In the genomic region with DNA sequence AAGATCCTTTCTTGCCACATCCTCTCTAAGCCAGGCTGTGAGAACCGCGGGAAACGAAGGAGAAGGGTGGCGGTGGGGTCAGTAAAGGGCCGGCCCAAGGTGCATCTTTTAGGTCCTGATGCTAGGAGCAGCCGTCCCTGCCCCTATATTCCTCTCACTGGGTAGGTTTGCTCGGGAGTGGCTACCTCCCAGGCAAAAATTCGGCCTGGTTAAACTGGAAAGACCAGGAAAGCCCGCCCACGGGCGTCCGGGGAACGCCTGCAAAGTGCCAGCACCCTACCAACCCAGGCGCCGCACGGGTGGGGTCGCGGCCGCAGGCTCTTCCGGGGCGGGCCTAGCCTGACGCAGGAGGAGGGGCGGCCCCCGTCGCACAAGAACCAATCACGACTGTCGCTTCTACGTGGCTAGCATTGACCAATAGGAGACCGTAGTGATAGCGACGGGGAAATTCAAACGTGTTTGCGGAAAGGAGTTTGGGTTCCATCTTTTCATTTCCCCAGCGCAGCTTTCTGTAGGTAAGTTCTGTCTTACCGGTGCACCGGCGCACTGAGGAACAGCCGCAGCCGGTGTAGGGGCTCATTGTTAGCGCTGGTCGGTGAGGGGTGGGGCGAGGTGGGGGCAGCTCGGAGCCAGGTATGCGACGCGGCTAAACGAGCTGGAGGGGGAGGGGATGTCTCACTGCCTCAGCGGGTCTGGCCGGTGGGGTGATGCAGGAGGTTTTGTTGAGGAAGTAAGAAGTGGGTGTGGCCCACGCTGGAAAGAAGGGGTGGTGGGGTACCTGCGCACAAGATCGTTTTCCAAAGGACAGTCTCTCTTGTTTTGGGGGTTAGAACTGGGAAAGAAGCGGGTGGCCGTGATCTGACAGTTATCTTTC, we compare ENCODE assay signal across 1 cellular context.
A peak's percentile ranks its signal among the peaks of the same experiment; 100 is the strongest.
TF ChIP-seq lines count a peak whose summit lies in the region.

A gene (plus strand): TSS at position 451 of the 874 bp plus-strand sequence. CDS start 1,195 bp downstream, outside the sequence.

TF ChIP-seq in HepG2, 621 proteins besides CTCF, POLR2A, EP300 and RAD21 (continued from another document and continues in another):
- TF ChIP-seq, protein P1, sequence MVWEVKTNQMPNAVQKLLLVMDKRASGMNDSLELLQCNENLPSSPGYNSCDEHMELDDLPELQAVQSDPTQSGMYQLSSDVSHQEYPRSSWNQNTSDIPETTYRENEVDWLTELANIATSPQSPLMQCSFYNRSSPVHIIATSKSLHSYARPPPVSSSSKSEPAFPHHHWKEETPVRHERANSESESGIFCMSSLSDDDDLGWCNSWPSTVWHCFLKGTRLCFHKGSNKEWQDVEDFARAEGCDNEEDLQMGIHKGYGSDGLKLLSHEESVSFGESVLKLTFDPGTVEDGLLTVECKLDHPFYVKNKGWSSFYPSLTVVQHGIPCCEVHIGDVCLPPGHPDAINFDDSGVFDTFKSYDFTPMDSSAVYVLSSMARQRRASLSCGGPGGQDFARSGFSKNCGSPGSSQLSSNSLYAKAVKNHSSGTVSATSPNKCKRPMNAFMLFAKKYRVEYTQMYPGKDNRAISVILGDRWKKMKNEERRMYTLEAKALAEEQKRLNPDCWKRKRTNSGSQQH (CRISPR knock-in tag; IDR thresholded peaks at IDR 0.05; ENCODE audit: low read depth), result peak; percentile 99
- TF ChIP-seq RARA (CRISPR knock-in tag; IDR thresholded peaks at IDR 0.05) (no peak; the same call in 1 of the 2 replicates), CC2D1A (CRISPR knock-in tag; IDR thresholded peaks at IDR 0.05) (no peak), TCF7 (IDR thresholded peaks at IDR 0.05; ENCODE audit: low read depth) (0 out of 2 replicates have a peak, but pooled peaks have one; percentile 11), ZNF768 (CRISPR knock-in tag; IDR thresholded peaks at IDR 0.05) (no peak), JARID2 (CRISPR knock-in tag; IDR thresholded peaks at IDR 0.05; ENCODE audit: insufficient replicate concordance) (no peak), NONO (IDR thresholded peaks at IDR 0.05) (no peak), NONO (CRISPR knock-in tag; conservative IDR thresholded peaks at IDR 0.05) (0 out of 2 replicates have a peak, but pooled peaks have one; percentile 54), KLF9 (CRISPR knock-in tag; IDR thresholded peaks at IDR 0.05; ENCODE audit: low read depth) (peak; percentile 55; the same call in 1 of the 2 replicates), ZNF30 (CRISPR knock-in tag; IDR thresholded peaks at IDR 0.05) (no peak), ZNF230 (CRISPR knock-in tag; IDR thresholded peaks at IDR 0.05) (no peak), ZNF547 (CRISPR knock-in tag; IDR thresholded peaks at IDR 0.05) (no peak), RXRA (CRISPR knock-in tag; IDR thresholded peaks at IDR 0.05) (no peak), ZBTB21 (CRISPR knock-in tag; IDR thresholded peaks at IDR 0.05) (no peak), SOX5 (CRISPR knock-in tag; IDR thresholded peaks at IDR 0.05; ENCODE audit: borderline replicate concordance) (no peak), MXD4 (CRISPR knock-in tag; IDR thresholded peaks at IDR 0.05) (peak; percentile 61; the same call in 1 of the 2 replicates), ZBTB38 (CRISPR knock-in tag; IDR thresholded peaks at IDR 0.05) (no peak), ZNF460 (CRISPR knock-in tag; IDR thresholded peaks at IDR 0.05; ENCODE audit: borderline replicate concordance) (no peak), MTF2 (CRISPR knock-in tag; IDR thresholded peaks at IDR 0.05; ENCODE audit: borderline replicate concordance) (no peak), ZNF781 (CRISPR knock-in tag; IDR thresholded peaks at IDR 0.05; ENCODE audit: borderline replicate concordance, not compliant biosample characterization) (no peak), ZSCAN31 (CRISPR knock-in tag; IDR thresholded peaks at IDR 0.05; ENCODE audit: low read depth) (0 out of 2 replicates have a peak, but pooled peaks have one; percentile 47), NFKBIZ (CRISPR knock-in tag; IDR thresholded peaks at IDR 0.05) (0 out of 2 replicates have a peak, but pooled peaks have one; percentile 37), ZNF839 (CRISPR knock-in tag; IDR thresholded peaks at IDR 0.05; ENCODE audit: borderline replicate concordance) (no peak), MED13 (CRISPR knock-in tag; IDR thresholded peaks at IDR 0.05) (0 out of 2 replicates have a peak, but pooled peaks have one; percentile 8), ZNF724P (CRISPR knock-in tag; IDR thresholded peaks at IDR 0.05; ENCODE audit: borderline replicate concordance) (no peak), ZNF572 (CRISPR knock-in tag; IDR thresholded peaks at IDR 0.05) (no peak), U2AF1 (optimal IDR thresholded peaks at IDR 0.05; ENCODE audit: low read depth, low read length) (no peak), ZFP82 (CRISPR knock-in tag; IDR thresholded peaks at IDR 0.05; ENCODE audit: borderline replicate concordance) (peak; percentile 80; the same call in 1 of the 2 replicates), FOXA3 (CRISPR knock-in tag; IDR thresholded peaks at IDR 0.05) (0 out of 2 replicates have a peak, but pooled peaks have one; percentile 15), MTA3 (CRISPR knock-in tag; IDR thresholded peaks at IDR 0.05) (no peak), PAF1 (CRISPR knock-in tag; IDR thresholded peaks at IDR 0.05) (no peak), TOPORS (CRISPR knock-in tag; IDR thresholded peaks at IDR 0.05) (peak; percentile 41; the same call in 1 of the 2 replicates)
- TF ChIP-seq, protein P2, sequence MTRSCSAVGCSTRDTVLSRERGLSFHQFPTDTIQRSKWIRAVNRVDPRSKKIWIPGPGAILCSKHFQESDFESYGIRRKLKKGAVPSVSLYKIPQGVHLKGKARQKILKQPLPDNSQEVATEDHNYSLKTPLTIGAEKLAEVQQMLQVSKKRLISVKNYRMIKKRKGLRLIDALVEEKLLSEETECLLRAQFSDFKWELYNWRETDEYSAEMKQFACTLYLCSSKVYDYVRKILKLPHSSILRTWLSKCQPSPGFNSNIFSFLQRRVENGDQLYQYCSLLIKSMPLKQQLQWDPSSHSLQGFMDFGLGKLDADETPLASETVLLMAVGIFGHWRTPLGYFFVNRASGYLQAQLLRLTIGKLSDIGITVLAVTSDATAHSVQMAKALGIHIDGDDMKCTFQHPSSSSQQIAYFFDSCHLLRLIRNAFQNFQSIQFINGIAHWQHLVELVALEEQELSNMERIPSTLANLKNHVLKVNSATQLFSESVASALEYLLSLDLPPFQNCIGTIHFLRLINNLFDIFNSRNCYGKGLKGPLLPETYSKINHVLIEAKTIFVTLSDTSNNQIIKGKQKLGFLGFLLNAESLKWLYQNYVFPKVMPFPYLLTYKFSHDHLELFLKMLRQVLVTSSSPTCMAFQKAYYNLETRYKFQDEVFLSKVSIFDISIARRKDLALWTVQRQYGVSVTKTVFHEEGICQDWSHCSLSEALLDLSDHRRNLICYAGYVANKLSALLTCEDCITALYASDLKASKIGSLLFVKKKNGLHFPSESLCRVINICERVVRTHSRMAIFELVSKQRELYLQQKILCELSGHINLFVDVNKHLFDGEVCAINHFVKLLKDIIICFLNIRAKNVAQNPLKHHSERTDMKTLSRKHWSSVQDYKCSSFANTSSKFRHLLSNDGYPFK (CRISPR knock-in tag; IDR thresholded peaks at IDR 0.05; ENCODE audit: borderline replicate concordance), result peak; percentile 51; the same call in 1 of the 2 replicates
- TF ChIP-seq, protein P3, sequence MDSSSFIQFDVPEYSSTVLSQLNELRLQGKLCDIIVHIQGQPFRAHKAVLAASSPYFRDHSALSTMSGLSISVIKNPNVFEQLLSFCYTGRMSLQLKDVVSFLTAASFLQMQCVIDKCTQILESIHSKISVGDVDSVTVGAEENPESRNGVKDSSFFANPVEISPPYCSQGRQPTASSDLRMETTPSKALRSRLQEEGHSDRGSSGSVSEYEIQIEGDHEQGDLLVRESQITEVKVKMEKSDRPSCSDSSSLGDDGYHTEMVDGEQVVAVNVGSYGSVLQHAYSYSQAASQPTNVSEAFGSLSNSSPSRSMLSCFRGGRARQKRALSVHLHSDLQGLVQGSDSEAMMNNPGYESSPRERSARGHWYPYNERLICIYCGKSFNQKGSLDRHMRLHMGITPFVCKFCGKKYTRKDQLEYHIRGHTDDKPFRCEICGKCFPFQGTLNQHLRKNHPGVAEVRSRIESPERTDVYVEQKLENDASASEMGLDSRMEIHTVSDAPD (CRISPR knock-in tag; IDR thresholded peaks at IDR 0.05), result 0 out of 2 replicates have a peak, but pooled peaks have one; percentile 23
- TF ChIP-seq, protein P4, sequence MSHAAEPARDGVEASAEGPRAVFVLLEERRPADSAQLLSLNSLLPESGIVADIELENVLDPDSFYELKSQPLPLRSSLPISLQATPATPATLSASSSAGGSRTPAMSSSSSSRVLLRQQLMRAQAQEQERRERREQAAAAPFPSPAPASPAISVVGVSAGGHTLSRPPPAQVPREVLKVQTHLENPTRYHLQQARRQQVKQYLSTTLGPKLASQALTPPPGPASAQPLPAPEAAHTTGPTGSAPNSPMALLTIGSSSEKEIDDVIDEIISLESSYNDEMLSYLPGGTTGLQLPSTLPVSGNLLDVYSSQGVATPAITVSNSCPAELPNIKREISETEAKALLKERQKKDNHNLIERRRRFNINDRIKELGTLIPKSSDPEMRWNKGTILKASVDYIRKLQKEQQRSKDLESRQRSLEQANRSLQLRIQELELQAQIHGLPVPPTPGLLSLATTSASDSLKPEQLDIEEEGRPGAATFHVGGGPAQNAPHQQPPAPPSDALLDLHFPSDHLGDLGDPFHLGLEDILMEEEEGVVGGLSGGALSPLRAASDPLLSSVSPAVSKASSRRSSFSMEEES (CRISPR knock-in tag; IDR thresholded peaks at IDR 0.05), result no peak
- TF ChIP-seq, protein P5, sequence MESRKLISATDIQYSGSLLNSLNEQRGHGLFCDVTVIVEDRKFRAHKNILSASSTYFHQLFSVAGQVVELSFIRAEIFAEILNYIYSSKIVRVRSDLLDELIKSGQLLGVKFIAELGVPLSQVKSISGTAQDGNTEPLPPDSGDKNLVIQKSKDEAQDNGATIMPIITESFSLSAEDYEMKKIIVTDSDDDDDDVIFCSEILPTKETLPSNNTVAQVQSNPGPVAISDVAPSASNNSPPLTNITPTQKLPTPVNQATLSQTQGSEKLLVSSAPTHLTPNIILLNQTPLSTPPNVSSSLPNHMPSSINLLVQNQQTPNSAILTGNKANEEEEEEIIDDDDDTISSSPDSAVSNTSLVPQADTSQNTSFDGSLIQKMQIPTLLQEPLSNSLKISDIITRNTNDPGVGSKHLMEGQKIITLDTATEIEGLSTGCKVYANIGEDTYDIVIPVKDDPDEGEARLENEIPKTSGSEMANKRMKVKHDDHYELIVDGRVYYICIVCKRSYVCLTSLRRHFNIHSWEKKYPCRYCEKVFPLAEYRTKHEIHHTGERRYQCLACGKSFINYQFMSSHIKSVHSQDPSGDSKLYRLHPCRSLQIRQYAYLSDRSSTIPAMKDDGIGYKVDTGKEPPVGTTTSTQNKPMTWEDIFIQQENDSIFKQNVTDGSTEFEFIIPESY (CRISPR knock-in tag; IDR thresholded peaks at IDR 0.05), result no peak
- TF ChIP-seq, protein P6, sequence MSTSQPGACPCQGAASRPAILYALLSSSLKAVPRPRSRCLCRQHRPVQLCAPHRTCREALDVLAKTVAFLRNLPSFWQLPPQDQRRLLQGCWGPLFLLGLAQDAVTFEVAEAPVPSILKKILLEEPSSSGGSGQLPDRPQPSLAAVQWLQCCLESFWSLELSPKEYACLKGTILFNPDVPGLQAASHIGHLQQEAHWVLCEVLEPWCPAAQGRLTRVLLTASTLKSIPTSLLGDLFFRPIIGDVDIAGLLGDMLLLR (CRISPR knock-in tag; IDR thresholded peaks at IDR 0.05), result no peak
- TF ChIP-seq, protein P7, sequence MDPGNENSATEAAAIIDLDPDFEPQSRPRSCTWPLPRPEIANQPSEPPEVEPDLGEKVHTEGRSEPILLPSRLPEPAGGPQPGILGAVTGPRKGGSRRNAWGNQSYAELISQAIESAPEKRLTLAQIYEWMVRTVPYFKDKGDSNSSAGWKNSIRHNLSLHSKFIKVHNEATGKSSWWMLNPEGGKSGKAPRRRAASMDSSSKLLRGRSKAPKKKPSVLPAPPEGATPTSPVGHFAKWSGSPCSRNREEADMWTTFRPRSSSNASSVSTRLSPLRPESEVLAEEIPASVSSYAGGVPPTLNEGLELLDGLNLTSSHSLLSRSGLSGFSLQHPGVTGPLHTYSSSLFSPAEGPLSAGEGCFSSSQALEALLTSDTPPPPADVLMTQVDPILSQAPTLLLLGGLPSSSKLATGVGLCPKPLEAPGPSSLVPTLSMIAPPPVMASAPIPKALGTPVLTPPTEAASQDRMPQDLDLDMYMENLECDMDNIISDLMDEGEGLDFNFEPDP (CRISPR knock-in tag; conservative IDR thresholded peaks at IDR 0.05), result no peak
- TF ChIP-seq, protein P8, sequence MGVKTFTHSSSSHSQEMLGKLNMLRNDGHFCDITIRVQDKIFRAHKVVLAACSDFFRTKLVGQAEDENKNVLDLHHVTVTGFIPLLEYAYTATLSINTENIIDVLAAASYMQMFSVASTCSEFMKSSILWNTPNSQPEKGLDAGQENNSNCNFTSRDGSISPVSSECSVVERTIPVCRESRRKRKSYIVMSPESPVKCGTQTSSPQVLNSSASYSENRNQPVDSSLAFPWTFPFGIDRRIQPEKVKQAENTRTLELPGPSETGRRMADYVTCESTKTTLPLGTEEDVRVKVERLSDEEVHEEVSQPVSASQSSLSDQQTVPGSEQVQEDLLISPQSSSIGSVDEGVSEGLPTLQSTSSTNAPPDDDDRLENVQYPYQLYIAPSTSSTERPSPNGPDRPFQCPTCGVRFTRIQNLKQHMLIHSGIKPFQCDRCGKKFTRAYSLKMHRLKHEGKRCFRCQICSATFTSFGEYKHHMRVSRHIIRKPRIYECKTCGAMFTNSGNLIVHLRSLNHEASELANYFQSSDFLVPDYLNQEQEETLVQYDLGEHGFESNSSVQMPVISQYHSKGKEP (CRISPR knock-in tag; IDR thresholded peaks at IDR 0.05), result no peak
- TF ChIP-seq, protein P9, sequence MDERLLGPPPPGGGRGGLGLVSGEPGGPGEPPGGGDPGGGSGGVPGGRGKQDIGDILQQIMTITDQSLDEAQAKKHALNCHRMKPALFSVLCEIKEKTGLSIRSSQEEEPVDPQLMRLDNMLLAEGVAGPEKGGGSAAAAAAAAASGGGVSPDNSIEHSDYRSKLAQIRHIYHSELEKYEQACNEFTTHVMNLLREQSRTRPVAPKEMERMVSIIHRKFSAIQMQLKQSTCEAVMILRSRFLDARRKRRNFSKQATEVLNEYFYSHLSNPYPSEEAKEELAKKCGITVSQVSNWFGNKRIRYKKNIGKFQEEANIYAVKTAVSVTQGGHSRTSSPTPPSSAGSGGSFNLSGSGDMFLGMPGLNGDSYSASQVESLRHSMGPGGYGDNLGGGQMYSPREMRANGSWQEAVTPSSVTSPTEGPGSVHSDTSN (CRISPR knock-in tag; IDR thresholded peaks at IDR 0.05), result no peak
- TF ChIP-seq, protein P10, sequence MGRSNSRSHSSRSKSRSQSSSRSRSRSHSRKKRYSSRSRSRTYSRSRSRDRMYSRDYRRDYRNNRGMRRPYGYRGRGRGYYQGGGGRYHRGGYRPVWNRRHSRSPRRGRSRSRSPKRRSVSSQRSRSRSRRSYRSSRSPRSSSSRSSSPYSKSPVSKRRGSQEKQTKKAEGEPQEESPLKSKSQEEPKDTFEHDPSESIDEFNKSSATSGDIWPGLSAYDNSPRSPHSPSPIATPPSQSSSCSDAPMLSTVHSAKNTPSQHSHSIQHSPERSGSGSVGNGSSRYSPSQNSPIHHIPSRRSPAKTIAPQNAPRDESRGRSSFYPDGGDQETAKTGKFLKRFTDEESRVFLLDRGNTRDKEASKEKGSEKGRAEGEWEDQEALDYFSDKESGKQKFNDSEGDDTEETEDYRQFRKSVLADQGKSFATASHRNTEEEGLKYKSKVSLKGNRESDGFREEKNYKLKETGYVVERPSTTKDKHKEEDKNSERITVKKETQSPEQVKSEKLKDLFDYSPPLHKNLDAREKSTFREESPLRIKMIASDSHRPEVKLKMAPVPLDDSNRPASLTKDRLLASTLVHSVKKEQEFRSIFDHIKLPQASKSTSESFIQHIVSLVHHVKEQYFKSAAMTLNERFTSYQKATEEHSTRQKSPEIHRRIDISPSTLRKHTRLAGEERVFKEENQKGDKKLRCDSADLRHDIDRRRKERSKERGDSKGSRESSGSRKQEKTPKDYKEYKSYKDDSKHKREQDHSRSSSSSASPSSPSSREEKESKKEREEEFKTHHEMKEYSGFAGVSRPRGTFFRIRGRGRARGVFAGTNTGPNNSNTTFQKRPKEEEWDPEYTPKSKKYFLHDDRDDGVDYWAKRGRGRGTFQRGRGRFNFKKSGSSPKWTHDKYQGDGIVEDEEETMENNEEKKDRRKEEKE (IDR thresholded peaks at IDR 0.05), result no peak
